In genomic region chr9:92762781-92763708, GRCh38 we compare ENCODE assay signal across 8 cellular contexts. TPM values are rescaled to one million over a fixed set of nuclear protein-coding genes. Genes with fewer than 3 reads are reported as not detected.
DNase-seq lines count a peak whose midpoint lies in the region; ATAC-seq, FAIRE-seq and TF ChIP-seq lines count a peak whose summit lies in the region.

No MANE protein-coding gene starts in this region.

- peak overlapping the region; percentile 31; the same call in 1 of the 2 replicates for H3K27ac ChIP-seq in HCT116 (ENCODE audit: low read depth, low read length)
- H3K27ac ChIP-seq in VCaP, result peak overlapping the region; percentile 95; the same call in 1 of the 2 replicates
- H3K27ac ChIP-seq in small intestine (ENCODE audit: low read depth in 1 of 2, low read length in 1 of 2), result peak overlapping the region in 1 of 2 donors; percentile 52

- no peaks in the 10 kb centered on the region for H3K9me3 ChIP-seq in HCT116 (ENCODE audit: control insufficient read depth in 1 of 2, insufficient read depth in 1 of 2, low read depth in 1 of 2, low read length in 2 of 2)
- no peaks in the 10 kb centered on the region for H3K9me3 ChIP-seq in small intestine (ENCODE audit: control insufficient read depth, low read depth)

- RAD21 ChIA-PET in HCT116 (lab: Charles Lee; ENCODE audit: low non-redundant PET in 1 of 2, low total read pairs in 2 of 2, uncharacterized antibody in 2 of 2, unreplicated experiment in 2 of 2), result no interaction called here

- WGBS in small intestine, 3 donors, result 62 to 72% (median 71%) methylated on average over 19 of the region's 19 CpGs

- H3K36me3 ChIP-seq in HCT116 (ENCODE audit: control insufficient read depth in 1 of 2, insufficient read depth in 2 of 2, low read length in 2 of 2), result no peaks in the 10 kb centered on the region; a peak in 1 of 4 replicates
- H3K36me3 ChIP-seq in small intestine (ENCODE audit: control insufficient read depth in 2 of 2, insufficient read depth in 2 of 2, low read length in 2 of 2), result no peaks in the 10 kb centered on the region

- H3K4me3 Mint-ChIP-seq in glutamatergic neuron (ENCODE audit: unreplicated experiment), result peak overlapping the region; percentile 92

- FAIRE-seq in small intestine (lab: Jason Lieb, UNC) (no peak), D721Med (lab: Jason Lieb, UNC) (no peak)

- H3K9me2 ChIP-seq in HCT116 (ENCODE audit: insufficient read depth), result no peaks in the 10 kb centered on the region

- no peak for TF ChIP-seq RAD21 in HCT116 (IDR thresholded peaks at IDR 0.05; ENCODE audit: low read depth)

- peak overlapping the region; percentile 76 for H3K27ac Mint-ChIP-seq in glutamatergic neuron (ENCODE audit: unreplicated experiment)

- DNase-seq in HCT116 (ENCODE audit: low read depth, low spot score) (no peak), glutamatergic neuron (no peak), small intestine (no peak), D721Med (ENCODE audit: insufficient read length, low spot score) (no peak), HK-2 (ENCODE audit: unreplicated experiment) (no peak), NCI-H226 (no peak)

- H3K9ac ChIP-seq in HCT116 (ENCODE audit: low read length), result peak overlapping the region; percentile 82

- TF ChIP-seq CTCF in HCT116 (IDR thresholded peaks at IDR 0.05 in 2 of 3, conservative IDR thresholded peaks at IDR 0.05 in 1 of 3; ENCODE audit: borderline replicate concordance in 1 of 3, insufficient read depth in 1 of 3, low read depth in 2 of 3, low read length in 2 of 3) (no peak), VCaP (conservative IDR thresholded peaks at IDR 0.05) (no peak), glutamatergic neuron (IDR thresholded peaks at IDR 0.05; ENCODE audit: partially characterized antibody, unreplicated experiment) (no peak), D721Med (IDR thresholded peaks at IDR 0.05; ENCODE audit: insufficient read depth, missing control alignments) (no peak)

- BruUV-seq in HCT116 (replicated peaks; lab: Mats Ljungman, UMichigan), result TSS peak; percentile 35

- no peak for TF ChIP-seq POLR2A in HCT116 (IDR thresholded peaks at IDR 0.05; ENCODE audit: borderline replicate concordance, extremely low read depth, insufficient read depth, insufficient read length)

- no peak overlapping the region for H2AFZ ChIP-seq in HCT116 (ENCODE audit: low read depth, low read length, poor library complexity, severe bottlenecking)

- peaks cover 60% of the 10 kb centered on the region for H3K79me2 ChIP-seq in HCT116 (ENCODE audit: insufficient read depth, low read length)

- intact Hi-C loops in HCT116 (cut with micrococcal nuclease), result no loop called here

- H3K4me2 ChIP-seq in HCT116 (ENCODE audit: low read length), result peak overlapping the region; percentile 95

- ATAC-seq in HCT116 (no peak), HG02610 (IDR thresholded peaks at IDR 0.05; ENCODE audit: unreplicated experiment) (no peak)

- H3K4me1 Mint-ChIP-seq in glutamatergic neuron (ENCODE audit: low read depth, unreplicated experiment), result peaks cover 38% of the 10 kb centered on the region

- CTCF ChIA-PET in HCT116 (lab: Charles Lee), result no interaction called here

- H3K4me1 ChIP-seq in HCT116 (ENCODE audit: control insufficient read depth in 1 of 2, insufficient read depth in 2 of 2, low read length in 2 of 2), result peaks cover 4 to 19% of the 10 kb centered on the region in 2 experiments; a peak in 3 of 4 replicates
- H3K4me1 ChIP-seq in small intestine (ENCODE audit: control insufficient read depth in 2 of 2, insufficient read depth in 1 of 2, low read depth in 1 of 2, low read length in 1 of 2), result peaks cover 0 to 12% of the 10 kb centered on the region in 2 donors

- H3K4me3 ChIP-seq in HCT116 (replicated peaks in 1 of 2; ENCODE audit: low read depth in 1 of 2, low read length in 2 of 2) (peak overlapping the region; percentile 87 to 93), small intestine (ENCODE audit: low read depth in 1 of 2, low read length in 2 of 2) (peak overlapping the region; percentile 77 to 80)

- peaks cover 3% of the 10 kb centered on the region; the same call in 1 of the 2 replicates for H4K20me1 ChIP-seq in HCT116 (ENCODE audit: insufficient read depth)

- H3K27me3 Mint-ChIP-seq in glutamatergic neuron (ENCODE audit: unreplicated experiment), result peaks cover 12% of the 10 kb centered on the region

- H3K36me3 Mint-ChIP-seq in glutamatergic neuron (ENCODE audit: unreplicated experiment), result no peaks in the 10 kb centered on the region

- H3K27me3 ChIP-seq in HCT116 (ENCODE audit: insufficient read depth, low read length) (no peaks in the 10 kb centered on the region), small intestine (ENCODE audit: control insufficient read depth in 2 of 2, insufficient read depth in 2 of 2, low read length in 2 of 2) (no peaks in the 10 kb centered on the region)

- peaks cover 15% of the 10 kb centered on the region for H3K9me3 Mint-ChIP-seq in glutamatergic neuron (ENCODE audit: unreplicated experiment)

- POLR2A ChIA-PET in HCT116 (lab: Charles Lee), result no interaction called here

TF ChIP-seq in HCT116, 20 proteins besides CTCF, POLR2A, EP300 and RAD21:
- TF ChIP-seq SP1 (IDR thresholded peaks at IDR 0.05; ENCODE audit: low read depth), result no peak
- TF ChIP-seq, protein P1, sequence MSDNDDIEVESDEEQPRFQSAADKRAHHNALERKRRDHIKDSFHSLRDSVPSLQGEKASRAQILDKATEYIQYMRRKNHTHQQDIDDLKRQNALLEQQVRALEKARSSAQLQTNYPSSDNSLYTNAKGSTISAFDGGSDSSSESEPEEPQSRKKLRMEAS (IDR thresholded peaks at IDR 0.05), result no peak
- no peak for TF ChIP-seq CBX3 (IDR thresholded peaks at IDR 0.05; ENCODE audit: low read depth)
- TF ChIP-seq, protein P2, sequence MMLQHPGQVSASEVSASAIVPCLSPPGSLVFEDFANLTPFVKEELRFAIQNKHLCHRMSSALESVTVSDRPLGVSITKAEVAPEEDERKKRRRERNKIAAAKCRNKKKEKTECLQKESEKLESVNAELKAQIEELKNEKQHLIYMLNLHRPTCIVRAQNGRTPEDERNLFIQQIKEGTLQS (IDR thresholded peaks at IDR 0.05), result no peak
- no peak for TF ChIP-seq FOSL1 (IDR thresholded peaks at IDR 0.05; ENCODE audit: low read depth)
- TF ChIP-seq POLR2AphosphoS5 (IDR thresholded peaks at IDR 0.05; ENCODE audit: low read depth, low read length), result no peak
- TF ChIP-seq EZH2 (IDR thresholded peaks at IDR 0.05), result no peak
- no peak for TF ChIP-seq SIN3A (IDR thresholded peaks at IDR 0.05; ENCODE audit: low read depth)
- TF ChIP-seq ZFX (IDR thresholded peaks at IDR 0.05), result no peak
- TF ChIP-seq EZH2phosphoT487 (IDR thresholded peaks at IDR 0.05; ENCODE audit: borderline replicate concordance), result no peak
- TF ChIP-seq ZNF274 (IDR thresholded peaks at IDR 0.05; ENCODE audit: low read depth, low read length), result no peak
- no peak for TF ChIP-seq ELF1 (IDR thresholded peaks at IDR 0.05; ENCODE audit: borderline replicate concordance, low read depth)
- no peak for TF ChIP-seq REST (IDR thresholded peaks at IDR 0.05; ENCODE audit: low read depth)
- no peak for TF ChIP-seq SRF (IDR thresholded peaks at IDR 0.05; ENCODE audit: low read depth)
- no peak for TF ChIP-seq TCF7L2 (IDR thresholded peaks at IDR 0.05; ENCODE audit: borderline replicate concordance, extremely low read depth, insufficient read depth, insufficient read length)
- no peak for TF ChIP-seq EGR1 (IDR thresholded peaks at IDR 0.05; ENCODE audit: low read depth)

RNA-seq across cellular contexts. Expression of gene BICD2, which starts 1.6 kb away (rescaled TPM):
- total RNA-seq in HCT116 (2021; ENCODE audit: unreplicated experiment), result 23.4 TPM
- polyA plus RNA-seq in HCT116 (2012), result 12.9 and 16.0 TPM in 2 replicates
- total RNA-seq in glutamatergic neuron (ENCODE audit: unreplicated experiment), result 43.7 TPM
- 1 to 10 TPM in 2 of 3 donors, under 1 TPM in 1; 0.67 to 5.4 (median 1.1) TPM for polyA plus RNA-seq in small intestine
